ENCODE assay signal across 7 cellular contexts in the genomic region with DNA sequence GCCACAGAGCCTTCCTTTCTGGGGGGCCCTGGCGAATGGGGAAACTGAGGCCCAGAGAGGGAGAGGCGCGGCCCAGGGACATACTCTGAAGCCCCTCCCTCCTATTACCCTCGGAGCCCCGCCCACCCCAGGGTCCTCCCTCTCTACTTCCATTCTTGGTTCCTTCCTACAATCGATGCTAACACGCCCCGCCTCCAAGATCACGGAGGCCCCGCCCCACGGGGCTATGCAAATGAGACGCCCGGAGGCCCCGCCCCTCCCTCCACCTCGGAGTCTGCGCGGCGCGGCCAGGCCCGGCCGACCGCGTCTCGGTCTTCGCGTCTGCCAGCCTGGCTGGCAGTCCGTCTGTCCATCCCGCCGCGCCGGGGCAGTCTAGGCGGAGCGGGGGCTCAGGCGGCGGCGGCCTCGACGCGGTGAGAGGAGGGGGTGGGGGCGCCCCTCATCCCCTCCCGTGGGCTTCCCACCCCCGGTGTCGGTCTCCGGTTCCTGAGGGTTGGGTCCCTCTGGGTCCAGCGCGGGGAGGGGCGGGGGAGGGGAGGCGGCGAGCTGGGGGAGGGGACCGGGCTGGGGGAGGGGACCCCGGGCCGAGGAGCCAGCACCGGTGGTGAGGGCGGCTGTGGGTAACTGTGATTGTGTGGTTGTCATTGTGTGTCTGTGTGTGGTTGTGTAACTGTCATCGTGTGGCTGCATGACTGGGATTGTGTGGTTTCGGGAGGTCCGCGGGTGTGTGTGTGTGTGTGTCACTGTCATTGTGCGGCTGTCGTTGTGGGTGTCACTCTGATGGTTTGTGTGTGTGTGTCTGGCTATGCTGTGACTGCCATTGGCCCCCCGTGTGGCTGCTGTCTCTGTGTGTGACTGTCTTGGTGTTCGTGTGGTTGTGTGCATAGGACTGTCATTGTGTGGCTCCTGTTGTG. TPM values are rescaled to one million over a fixed set of nuclear protein-coding genes. Genes with fewer than 3 reads are reported as not detected.
DNase-seq lines count a peak whose midpoint lies in the region; ATAC-seq and TF ChIP-seq lines count a peak whose summit lies in the region.

A gene with protein sequence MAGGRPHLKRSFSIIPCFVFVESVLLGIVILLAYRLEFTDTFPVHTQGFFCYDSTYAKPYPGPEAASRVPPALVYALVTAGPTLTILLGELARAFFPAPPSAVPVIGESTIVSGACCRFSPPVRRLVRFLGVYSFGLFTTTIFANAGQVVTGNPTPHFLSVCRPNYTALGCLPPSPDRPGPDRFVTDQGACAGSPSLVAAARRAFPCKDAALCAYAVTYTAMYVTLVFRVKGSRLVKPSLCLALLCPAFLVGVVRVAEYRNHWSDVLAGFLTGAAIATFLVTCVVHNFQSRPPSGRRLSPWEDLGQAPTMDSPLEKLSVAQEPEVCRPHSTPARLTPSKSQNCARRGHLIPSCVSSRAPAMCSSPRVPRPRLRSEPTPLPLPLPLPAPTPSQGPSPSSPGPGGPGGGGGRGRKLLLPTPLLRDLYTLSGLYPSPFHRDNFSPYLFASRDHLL (plus strand): TSS at position 273 of the 914 bp plus-strand sequence. CDS start 2,242 bp downstream, outside the sequence.

- H3K4me3 ChIP-seq in ascending aorta, result peak within 1 kb of the TSS; percentile 60 to 85
- peak within 1 kb of the TSS; percentile 83 for H3K4me3 ChIP-seq in right cardiac atrium (ENCODE audit: low read length)

- intact Hi-C loops in ascending aorta (cut with DNase I) (loop anchor here (1.0 to 5.0 kb wide), 3 partner anchors 9 to 58 kb away; partner anchors contain the start of genes CCDC159, TMEM205 and TSPAN16), right cardiac atrium (cut with DNase I) (no loop called here)

- no peak for TF ChIP-seq CTCF in ascending aorta (IDR thresholded peaks at IDR 0.05)

- H3K4me1 ChIP-seq in ascending aorta (peaks cover 3 to 10% of the 10 kb centered on the region in 2 donors), right cardiac atrium (ENCODE audit: control insufficient read depth, insufficient read depth, low read length) (peaks cover 10% of the 10 kb centered on the region)

- no peaks in the 10 kb centered on the region for H3K9me3 ChIP-seq in ascending aorta
- H3K9me3 ChIP-seq in right cardiac atrium (ENCODE audit: control insufficient read depth, low read length), result no peaks in the 10 kb centered on the region

- H3K27ac ChIP-seq in ascending aorta, result peak within 1 kb of the TSS; percentile 73 to 77
- peak within 1 kb of the TSS; percentile 45 for H3K27ac ChIP-seq in right cardiac atrium (ENCODE audit: low read length)

- DNase-seq in NCI-H146 treated with DMSO at 0.1 percent for 48 hours (lab: John Stamatoyannopoulos, UW; ENCODE audit: unreplicated experiment) (peak; percentile 75), T1000 (lab: John Stamatoyannopoulos, UW) (peak; percentile 82), ascending aorta (ENCODE audit: low spot score in 2 of 2) (peak; percentile 88 to 98), right cardiac atrium (peak; percentile 98 to 99 (median 98)), pulmonary artery endothelial cell (ENCODE audit: low read depth, low spot score) (peak; percentile 75), ureter (ENCODE audit: low spot score) (peak; percentile 94)

- H3K27me3 ChIP-seq in ascending aorta (no peaks in the 10 kb centered on the region), right cardiac atrium (ENCODE audit: control insufficient read depth, insufficient read depth) (no peaks in the 10 kb centered on the region)

- H3K36me3 ChIP-seq in ascending aorta, result peaks cover 6 to 12% of the 10 kb centered on the region in 2 donors

- 3% methylated on average over 62 of the region's 62 CpGs for WGBS in right cardiac atrium

- ATAC-seq in GM18909 (IDR thresholded peaks at IDR 0.05; ENCODE audit: poor library complexity, unreplicated experiment), result peak; percentile 55
- ATAC-seq in right cardiac atrium, result peak; percentile 95 to 96

RNA-seq across cellular contexts. Expression of the gene that starts here (rescaled TPM):
- 61.4 TPM for total RNA-seq in ascending aorta
- total RNA-seq in right cardiac atrium, result 10 to 100 TPM; 23.2 to 32.1 (median 26.3) TPM
- polyA plus RNA-seq in right cardiac atrium, result 19.7 TPM
- total RNA-seq in pulmonary artery endothelial cell, result 5.5 and 7.6 TPM in 2 replicates
- 25.5 TPM for total RNA-seq in ureter

Comparison
In these comparisons a context has a peak if more than half of its experiments do, and no peak if none do; other contexts are left out.
1. Peak in every context shown above with its lines: DNase-seq, ATAC-seq, H3K4me3 ChIP-seq and H3K27ac ChIP-seq.